30 cellular contexts compared by ENCODE assay signal in genomic region chr13:111361873-111362648, GRCh38. TPM values are rescaled to one million over a fixed set of nuclear protein-coding genes. Genes with fewer than 3 reads are reported as not detected.
DNase-seq lines count a peak whose midpoint lies in the region; ATAC-seq and TF ChIP-seq lines count a peak whose summit lies in the region.
"Had no signal": no experiment of that assay in that cellular context is flagged by ENCODE, and none has a peak within 500 bp of the region (broad histone marks: within the 10 kb centered on the region; RNA-seq: fewer than 3 reads in every experiment).

No MANE protein-coding gene starts in this region.

- H3K4me3 ChIP-seq in NB4 (ENCODE audit: low read depth, low read length): no peak overlapping the region
- no peak overlapping the region for H3K4me3 ChIP-seq in lung
- no peak overlapping the region for H3K4me3 ChIP-seq in stomach
- H3K4me3 ChIP-seq: GM12878, SK-N-MC had no signal

- 71 to 76% methylated on average over 11 of the region's 11 CpGs for WGBS in lung, 2 donors
- 66 to 79% (median 78%) methylated on average over 11 of the region's 11 CpGs for WGBS in stomach, 5 donors

- peak overlapping the region; percentile 56 for H3K27ac Mint-ChIP-seq in activated naive CD4-positive, alpha-beta T cell treated with anti-CD3 and anti-CD28 coated beads, Interleukin-2, amount 50 U/mL, for 24 hours
- H3K27ac Mint-ChIP-seq: CD8-positive, alpha-beta T cell; IgD-negative memory B cell had no signal

- H3K4me1 ChIP-seq in lung (ENCODE audit: control insufficient read depth in 2 of 2, insufficient read depth in 2 of 2, low read length in 2 of 2) (no peaks in the 10 kb centered on the region), stomach (no peaks in the 10 kb centered on the region)
- H3K4me1 ChIP-seq: Caco-2 had no signal

- H3K4me1 Mint-ChIP-seq in activated naive CD4-positive, alpha-beta T cell treated with anti-CD3 and anti-CD28 coated beads, Interleukin-2, amount 50 U/mL, for 24 hours: no peaks in the 10 kb centered on the region
- H3K4me1 Mint-ChIP-seq: B cell, IgD-negative memory B cell had no signal

- TF ChIP-seq CTCF in NB4 (IDR thresholded peaks at IDR 0.05; ENCODE audit: low read depth, low read length): no peak
- no peak for TF ChIP-seq CTCF in lung (IDR thresholded peaks at IDR 0.05; ENCODE audit: control extremely low read depth, extremely low read depth)
- no peak for TF ChIP-seq CTCF in stomach (IDR thresholded peaks at IDR 0.05)
- TF ChIP-seq CTCF in omental fat pad (IDR thresholded peaks at IDR 0.05): no peak

- H3K27me3 Mint-ChIP-seq in activated naive CD4-positive, alpha-beta T cell treated with anti-CD3 and anti-CD28 coated beads, Interleukin-2, amount 50 U/mL, for 24 hours: no peaks in the 10 kb centered on the region

- intact Hi-C loops in stomach (cut with DNase I; ENCODE audit: low total_unique reads): no loop called here

- H3K36me3 ChIP-seq in lung (ENCODE audit: control insufficient read depth in 2 of 2, insufficient read depth in 2 of 2, low read length in 2 of 2) (no peaks in the 10 kb centered on the region), stomach (no peaks in the 10 kb centered on the region)

- no peak for TF ChIP-seq EP300 in stomach (IDR thresholded peaks at IDR 0.05)

- H3K9me3 ChIP-seq in lung (ENCODE audit: control insufficient read depth in 2 of 2, insufficient read depth in 1 of 2, low read length in 1 of 2) (no peaks in the 10 kb centered on the region), stomach (no peaks in the 10 kb centered on the region)
- H3K9me3 ChIP-seq: Caco-2 had no signal

- H3K27me3 ChIP-seq in lung (ENCODE audit: control insufficient read depth, insufficient read depth): no peaks in the 10 kb centered on the region
- peaks cover 0 to 52% (median 6%) of the 10 kb centered on the region in 3 donors for H3K27me3 ChIP-seq in stomach

- H3K4me3 Mint-ChIP-seq in activated naive CD4-positive, alpha-beta T cell treated with anti-CD3 and anti-CD28 coated beads, Interleukin-2, amount 50 U/mL, for 24 hours: no peak overlapping the region
- H3K4me3 Mint-ChIP-seq: B cell; CD8-positive, alpha-beta T cell; IgD-negative memory B cell had no signal

- H3K9me3 Mint-ChIP-seq in activated naive CD4-positive, alpha-beta T cell treated with anti-CD3 and anti-CD28 coated beads, Interleukin-2, amount 50 U/mL, for 24 hours: no peaks in the 10 kb centered on the region
- H3K9me3 Mint-ChIP-seq: CD8-positive, alpha-beta T cell had no signal

- ATAC-seq in lung (ENCODE audit: insufficient read depth, low FRiP score) (no peak), HG03135 (IDR thresholded peaks at IDR 0.05; ENCODE audit: unreplicated experiment) (no peak), omental fat pad (ENCODE audit: low FRiP score) (no peak)
- ATAC-seq: CD8-positive, alpha-beta T cell; GM12878; Panc1 had no signal

- TF ChIP-seq POLR2A in NB4 (IDR thresholded peaks at IDR 0.05; ENCODE audit: extremely low read depth, insufficient read length) (no peak), stomach (IDR thresholded peaks at IDR 0.05) (no peak)

- no peaks in the 10 kb centered on the region for H3K36me3 Mint-ChIP-seq in activated naive CD4-positive, alpha-beta T cell treated with anti-CD3 and anti-CD28 coated beads, Interleukin-2, amount 50 U/mL, for 24 hours
- H3K36me3 Mint-ChIP-seq: CD8-positive, alpha-beta T cell; IgD-negative memory B cell had no signal

- no peak for DNase-seq in activated naive CD4-positive, alpha-beta T cell treated with anti-CD3 and anti-CD28 coated beads, Interleukin-2, amount 50 U/mL, for 16 hours
- DNase-seq in NB4 (ENCODE audit: low read depth) (peak; percentile 41), lung (ENCODE audit: low spot score) (peak; percentile 26), stomach (peak; percentile 20), 8988T (no peak), omental fat pad (ENCODE audit: low spot score) (no peak)
- DNase-seq: Caco-2; CD8-positive, alpha-beta T cell; DMS 273 treated with DMSO at 0.1 percent for 48 hours; DMS79; EL; GDM1; NCI-H1048; NCI-H1417; NCI-H1694; NCI-H2029 treated with DMSO at 0.1 percent for 48 hours; NCI-H446 treated with DMSO at 0.1 percent for 48 hours; NCI-H526 treated with DMSO at 0.1 percent for 48 hours; SHP77 had no signal

- H3K27ac ChIP-seq in lung (ENCODE audit: low read depth in 1 of 2, low read length in 1 of 2) (no peak overlapping the region), stomach (no peak overlapping the region)
- H3K27ac ChIP-seq: C4-2B, HL-60, RWPE1, SK-N-MC had no signal

RNA-seq across cellular contexts. Expression of gene TEX29, which starts 41.6 kb away (rescaled TPM):
- total RNA-seq in lung (under 1 TPM in 1 of 2 donors, not detected in 1; 0.25 TPM), stomach (not detected), omental fat pad (under 1 TPM in 1 of 4 donors, not detected in 3; 0.94 TPM)
- polyA plus RNA-seq in lung (under 1 TPM; 0.19 to 0.79 TPM), stomach (1 to 10 TPM in 1 of 3 donors, under 1 TPM in 1, not detected in 1; 0.87 to 2.2 TPM)
- total RNA-seq: Caco-2, GM12878, OCI-LY7 had no signal
- polyA plus RNA-seq: IgD-negative memory B cell had no signal

Comparison
In these comparisons a context has a peak if more than half of its experiments do, and no peak if none do; other contexts are left out.
1. DNase-seq: peak in NB4 (single experiment), lung (single experiment) and stomach (single experiment); none in activated naive CD4-positive, alpha-beta T cell treated with anti-CD3 and anti-CD28 coated beads, Interleukin-2, amount 50 U/mL, for 16 hours (single experiment), 8988T (single experiment) and omental fat pad (single experiment).